In genomic region chr14:60350366-60350720, GRCh38 we compare ENCODE assay signal across 12 cellular contexts.
DNase-seq lines count a peak whose midpoint lies in the region; ATAC-seq and TF ChIP-seq lines count a peak whose summit lies in the region.
"Had no signal": no experiment of that assay in that cellular context is flagged by ENCODE, and none has a peak within 500 bp of the region (broad histone marks: within the 10 kb centered on the region; RNA-seq: fewer than 3 reads in every experiment).

No MANE protein-coding gene starts in this region.

- H3K27ac ChIP-seq in mesendoderm (ENCODE audit: low read depth, low read length) (no peak overlapping the region), spleen (no peak overlapping the region)
- H3K27ac ChIP-seq: ovary, vagina had no signal

- no peaks in the 10 kb centered on the region for H3K9me3 ChIP-seq in spleen
- H3K9me3 ChIP-seq: ovary, vagina had no signal

- H3K27me3 ChIP-seq in mesendoderm (ENCODE audit: insufficient read depth, low read length, poor library complexity), result no peaks in the 10 kb centered on the region
- peaks cover 0 to 12% (median 0%) of the 10 kb centered on the region in 7 donors for H3K27me3 ChIP-seq in spleen (replicated peaks in 1 of 7)
- H3K27me3 ChIP-seq: ovary, vagina had no signal

- no peak overlapping the region for H3K18ac ChIP-seq in mesendoderm (ENCODE audit: low read length)

- H4K5ac ChIP-seq in mesendoderm (ENCODE audit: low read length), result no peak overlapping the region

- no peak overlapping the region for H2BK5ac ChIP-seq in mesendoderm (ENCODE audit: low read length)

- no peak overlapping the region for H3K9ac ChIP-seq in mesendoderm (ENCODE audit: low read length)

- no peak overlapping the region for H3K56ac ChIP-seq in mesendoderm (ENCODE audit: low read length)

- H4K8ac ChIP-seq in mesendoderm (ENCODE audit: low read depth, low read length), result no peak overlapping the region

- ATAC-seq in GM18517 (IDR thresholded peaks at IDR 0.05; ENCODE audit: unreplicated experiment), result no peak
- ATAC-seq: stimulated activated memory B cell treated with anti-CD40 and anti-IgM and Interleukin-4, amounts not matched to agents 10 μg/mL and 1 μg/mL and 100 μg/mL, for 72 hours had no signal

- H3K4me1 ChIP-seq in mesendoderm (ENCODE audit: control insufficient read depth, low read depth, low read length), result no peaks in the 10 kb centered on the region
- peaks cover 0 to 5% (median 0%) of the 10 kb centered on the region in 6 donors for H3K4me1 ChIP-seq in spleen

- no peak overlapping the region for H3K4ac ChIP-seq in mesendoderm (ENCODE audit: low read depth, low read length)

- no CpG with 5 or more reads among the region's 5 CpGs for WGBS in mesendoderm (ENCODE audit: extremely low coverage, insufficient coverage, low lambda C conversion rate)
- WGBS in spleen, 5 donors, result 35 to 48% (median 42%) methylated on average over 5 of the region's 5 CpGs

- no peaks in the 10 kb centered on the region for H3K79me1 ChIP-seq in mesendoderm (ENCODE audit: low read length)

- no peaks in the 10 kb centered on the region for H3K36me3 ChIP-seq in mesendoderm (ENCODE audit: control insufficient read depth, insufficient read depth, low read length)
- no peaks in the 10 kb centered on the region for H3K36me3 ChIP-seq in spleen
- H3K36me3 ChIP-seq: ovary, vagina had no signal

- H3K4me2 ChIP-seq in mesendoderm (ENCODE audit: low read length), result no peak overlapping the region

- no peaks in the 10 kb centered on the region for H3K79me2 ChIP-seq in mesendoderm (ENCODE audit: control insufficient read depth, insufficient read depth, low read length)

- H3K23ac ChIP-seq in mesendoderm (ENCODE audit: low read length), result no peak overlapping the region

- intact Hi-C loops in spleen (cut with DNase I; ENCODE audit: low total_unique reads), result loop anchor here (10.0 kb wide), 2 partner anchors 204 to 904 kb away; no protein-coding TSS in a partner anchor

- no peak overlapping the region for H2BK15ac ChIP-seq in mesendoderm (replicated peaks; ENCODE audit: low read depth)

- TF ChIP-seq POLR2A in spleen (IDR thresholded peaks at IDR 0.05), result no peak

- no peak for TF ChIP-seq CTCF in cardiac fibroblast (IDR thresholded peaks at IDR 0.05; ENCODE audit: low read depth, low read length)
- TF ChIP-seq CTCF in spleen (IDR thresholded peaks at IDR 0.05 in 8 of 11, conservative IDR thresholded peaks at IDR 0.05 in 3 of 11), result no peak

- no peak overlapping the region for H3K4me3 ChIP-seq in cardiac fibroblast (replicated peaks in 1 of 2; ENCODE audit: low read depth in 2 of 2, low read length in 2 of 2)
- no peak overlapping the region for H3K4me3 ChIP-seq in mesendoderm (ENCODE audit: low read length)
- H3K4me3 ChIP-seq in spleen, result no peak overlapping the region
- H3K4me3 ChIP-seq: ovary, vagina had no signal

- no peak overlapping the region for H2BK120ac ChIP-seq in mesendoderm (ENCODE audit: low read depth, low read length)

- no peak overlapping the region for H2AK5ac ChIP-seq in mesendoderm (ENCODE audit: low read length)

- DNase-seq in COLO829 (ENCODE audit: low spot score) (peak; percentile 58), LHCN-M2 (ENCODE audit: low read depth) (peak; percentile 20), cardiac fibroblast (ENCODE audit: low read depth in 2 of 2) (peak; percentile 5 to 9), mesendoderm (peak; percentile 60), NCI-H1092 treated with DMSO at 0.1 percent for 48 hours (lab: John Stamatoyannopoulos, UW) (no peak), spleen (no peak), NCI-H1694 treated with DMSO at 0.1 percent for 48 hours (lab: John Stamatoyannopoulos, UW) (no peak)
- DNase-seq: NCI-H226 had no signal

Comparison
In these comparisons a context has a peak if more than half of its experiments do, and no peak if none do; other contexts are left out.
1. DNase-seq: peak in COLO829 (single experiment), LHCN-M2 (single experiment), cardiac fibroblast (2 of 2) and mesendoderm (single experiment); none in NCI-H1092 treated with DMSO at 0.1 percent for 48 hours (single experiment), spleen (single experiment) and NCI-H1694 treated with DMSO at 0.1 percent for 48 hours (single experiment).